8 cellular contexts compared by ENCODE assay signal in the genomic region with DNA sequence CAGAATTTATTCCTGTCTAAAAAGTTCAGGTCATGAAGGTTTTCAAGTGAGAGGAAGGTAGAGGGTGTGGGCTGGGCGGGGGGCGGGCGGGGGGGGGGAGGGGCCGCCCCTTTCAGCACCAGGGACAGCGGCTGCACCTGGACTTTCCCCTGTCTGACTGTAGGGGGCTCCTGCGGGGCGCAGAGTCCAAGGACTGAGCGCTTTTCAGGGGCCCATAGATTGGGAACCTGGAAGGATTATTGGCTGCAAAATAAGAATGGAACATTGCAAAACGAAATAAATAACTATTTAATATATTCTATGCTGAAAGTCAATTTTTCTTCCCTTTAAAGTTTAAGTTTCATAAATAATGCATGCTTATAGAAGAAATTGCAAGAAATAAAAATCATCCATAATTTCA. TPM values are rescaled to one million over a fixed set of nuclear protein-coding genes. Genes with fewer than 3 reads are reported as not detected.
DNase-seq lines count a peak whose midpoint lies in the region; ATAC-seq and TF ChIP-seq lines count a peak whose summit lies in the region.

No MANE protein-coding gene starts in this region.

- no peak for TF ChIP-seq POLR2A in transverse colon (IDR thresholded peaks at IDR 0.05)

- H2AK5ac ChIP-seq in neuronal stem cell (ENCODE audit: low read depth, low read length) = no peak overlapping the region

- TF ChIP-seq EP300 in transverse colon (IDR thresholded peaks at IDR 0.05; ENCODE audit: low read depth) = no peak

- WGBS in transverse colon (ENCODE audit: low coverage in 1 of 2), 2 donors = 2 to 3% methylated on average over 4 to 9 of the region's 9 CpGs
- WGBS in neuronal stem cell (ENCODE audit: extremely low coverage in 2 of 2, insufficient read length in 2 of 2, insufficient replicate concordance in 1 of 2), 2 donors = no CpG with 5 or more reads among the region's 9 CpGs

- H2BK5ac ChIP-seq in neuronal stem cell (ENCODE audit: low read length) = no peak overlapping the region

- H3K14ac ChIP-seq in neuronal stem cell (ENCODE audit: low read length) = no peak overlapping the region

- ATAC-seq in left ventricle myocardium superior (no peak), GM18858 (IDR thresholded peaks at IDR 0.05; ENCODE audit: unreplicated experiment) (no peak)

- POLR2A ChIA-PET in OCI-LY7 (lab: Charles Lee) = no interaction called here

- H3K36me3 ChIP-seq in left ventricle myocardium inferior (no peaks in the 10 kb centered on the region), OCI-LY7 (ENCODE audit: insufficient read depth, low read length) (no peaks in the 10 kb centered on the region), transverse colon (no peaks in the 10 kb centered on the region), neuronal stem cell (replicated peaks in 1 of 2; ENCODE audit: control insufficient read depth in 2 of 2, insufficient read depth in 2 of 2, low read length in 2 of 2) (no peaks in the 10 kb centered on the region)

- no peaks in the 10 kb centered on the region for H3K4me1 ChIP-seq in left ventricle myocardium inferior
- H3K4me1 ChIP-seq in OCI-LY7 (ENCODE audit: insufficient read depth, low read length, poor library complexity, severe bottlenecking) = no peaks in the 10 kb centered on the region
- peaks cover 0 to 4% (median 0%) of the 10 kb centered on the region in 4 donors for H3K4me1 ChIP-seq in transverse colon
- no peaks in the 10 kb centered on the region for H3K4me1 ChIP-seq in neuronal stem cell (ENCODE audit: control insufficient read depth in 2 of 2, insufficient read depth in 1 of 2, low read depth in 1 of 2, low read length in 2 of 2)

- peaks cover 2% of the 10 kb centered on the region for H3K79me1 ChIP-seq in neuronal stem cell (ENCODE audit: low read depth, low read length)

- H3K27me3 ChIP-seq in left ventricle myocardium inferior (ENCODE audit: low read depth) = peaks cover 79% of the 10 kb centered on the region
- peaks cover 4% of the 10 kb centered on the region for H3K27me3 ChIP-seq in transverse colon
- peaks cover 0 to 3% (median 0%) of the 10 kb centered on the region in 3 experiments for H3K27me3 ChIP-seq in neuronal stem cell (ENCODE audit: control insufficient read depth in 3 of 3, insufficient read depth in 3 of 3, low read depth in 1 of 3, low read length in 3 of 3)

- H3K4me3 ChIP-seq in left ventricle myocardium inferior (no peak overlapping the region), OCI-LY7 (ENCODE audit: low read depth, low read length, poor library complexity, severe bottlenecking) (no peak overlapping the region), choroid plexus epithelial cell (ENCODE audit: low read depth, low read length) (no peak overlapping the region), transverse colon (no peak overlapping the region), neuronal stem cell (ENCODE audit: low read length in 2 of 2) (no peak overlapping the region)

- DNase-seq in left ventricle myocardium inferior (no peak), left ventricle myocardium superior (no peak), OCI-LY7 (ENCODE audit: low spot score) (peak; percentile 43), choroid plexus epithelial cell (ENCODE audit: low read depth) (peak; percentile 5), transverse colon (peak; percentile 26), neuronal stem cell (ENCODE audit: low spot score) (no peak), NCI-H187 treated with DMSO at 0.1 percent for 48 hours (lab: John Stamatoyannopoulos, UW) (no peak)

- H4K20me1 ChIP-seq in OCI-LY7 (ENCODE audit: insufficient read depth, low read length) = no peaks in the 10 kb centered on the region

- H2BK120ac ChIP-seq in neuronal stem cell (ENCODE audit: low read depth, low read length) = no peak overlapping the region

- H3K9me3 ChIP-seq in left ventricle myocardium inferior (replicated peaks) (no peaks in the 10 kb centered on the region), OCI-LY7 (ENCODE audit: low read length) (no peaks in the 10 kb centered on the region), transverse colon (no peaks in the 10 kb centered on the region), neuronal stem cell (replicated peaks in 1 of 2; ENCODE audit: control insufficient read depth in 2 of 2, insufficient read depth in 1 of 2, low read depth in 1 of 2, low read length in 2 of 2) (peaks cover 0 to 23% of the 10 kb centered on the region in 2 donors)

- H3K23ac ChIP-seq in neuronal stem cell (ENCODE audit: low read depth, low read length, poor library complexity) = no peak overlapping the region

- H3K27ac ChIP-seq in left ventricle myocardium inferior (replicated peaks) (no peak overlapping the region), OCI-LY7 (ENCODE audit: low read depth, low read length, poor library complexity, severe bottlenecking) (no peak overlapping the region), transverse colon (no peak overlapping the region), neuronal stem cell (replicated peaks; ENCODE audit: low read length) (no peak overlapping the region)

- H4K8ac ChIP-seq in neuronal stem cell (ENCODE audit: low read depth, low read length) = no peak overlapping the region

- no peaks in the 10 kb centered on the region for H3K9me2 ChIP-seq in OCI-LY7 (ENCODE audit: insufficient read depth, low read length)

- peak; percentile 54 for TF ChIP-seq CTCF in left ventricle myocardium inferior (IDR thresholded peaks at IDR 0.05; ENCODE audit: borderline replicate concordance)
- TF ChIP-seq CTCF in OCI-LY7 (conservative IDR thresholded peaks at IDR 0.05; ENCODE audit: low read length) = peak; percentile 60
- peak; percentile 36 for TF ChIP-seq CTCF in choroid plexus epithelial cell (conservative IDR thresholded peaks at IDR 0.05; ENCODE audit: low read depth, low read length)
- peak in 4 of 5 experiments; percentile 26 to 49 (median 41) for TF ChIP-seq CTCF in transverse colon (IDR thresholded peaks at IDR 0.05)

- no peak overlapping the region for H3K9ac ChIP-seq in neuronal stem cell (ENCODE audit: low read depth, low read length, poor library complexity)

- CTCF ChIA-PET in OCI-LY7 (lab: Charles Lee; ENCODE audit: unreplicated experiment) = no interaction called here

- no peak overlapping the region for H3K4ac ChIP-seq in neuronal stem cell (ENCODE audit: low read length)

- BruUV-seq in OCI-LY7 (replicated peaks; lab: Mats Ljungman, UMichigan) = no TSS peak

- H3K79me2 ChIP-seq in OCI-LY7 (ENCODE audit: insufficient read depth, low read depth, low read length) = no peaks in the 10 kb centered on the region

- no peak overlapping the region for H4K91ac ChIP-seq in neuronal stem cell (ENCODE audit: low read depth, low read length, poor library complexity)

- H2BK12ac ChIP-seq in neuronal stem cell (ENCODE audit: low read length) = no peak overlapping the region

- H2AFZ ChIP-seq in OCI-LY7 (ENCODE audit: low read length) (no peak overlapping the region), neuronal stem cell (ENCODE audit: low read length) (no peak overlapping the region)

- H3K4me2 ChIP-seq in OCI-LY7 (ENCODE audit: low read length) (no peak overlapping the region), neuronal stem cell (ENCODE audit: insufficient read depth, low read length, poor library complexity, severe bottlenecking) (no peak overlapping the region)

- H3K18ac ChIP-seq in neuronal stem cell (ENCODE audit: low read length) = no peak overlapping the region

- no peak overlapping the region for H2BK15ac ChIP-seq in neuronal stem cell (ENCODE audit: low read length)

- intact Hi-C loops in left ventricle myocardium inferior (cut with micrococcal nuclease) (no loop called here), left ventricle myocardium superior (cut with micrococcal nuclease) (no loop called here), OCI-LY7 (cut with micrococcal nuclease; ENCODE audit: unreplicated experiment) (no loop called here), transverse colon (cut with DNase I; ENCODE audit: low total_unique reads) (loop anchor here (10.0 kb wide), 1 partner anchor 243 kb away; no protein-coding TSS in a partner anchor)

- in situ Hi-C loops in transverse colon (cut with MboI; ENCODE audit: low pct_ligation_motif_present in 1 of 4, low pct_unique_long_range_greater_than_20kb in 1 of 4, low sequenced_read_pairs in 3 of 4) = loop anchor here (25.0 kb wide), 2 partner anchors 180 to 555 kb away; a partner anchor contains a TSS

RNA-seq across cellular contexts. Expression of a gene that starts 8.9 kb away (rescaled TPM):
- total RNA-seq in left ventricle myocardium inferior (not detected), left ventricle myocardium superior (0.79 TPM), OCI-LY7 (2022) (not detected in 2 replicates), transverse colon (10 to 100 TPM; 12.4 to 22.7 (median 16.2) TPM)
- not detected in 2 replicates for total RNA-seq in OCI-LY7 (2014; rRNA removed; shearing (Covaris generic))
- polyA plus RNA-seq in neuronal stem cell (2013, experiment 1 of 2) = not detected
- not detected for polyA plus RNA-seq in neuronal stem cell (2013, experiment 2 of 2)

RNA-seq across cellular contexts. Expression of a gene that starts 16.8 kb away (rescaled TPM):
- not detected for total RNA-seq in left ventricle myocardium inferior
- not detected for total RNA-seq in left ventricle myocardium superior
- total RNA-seq in OCI-LY7 (2014; rRNA removed; shearing (Covaris generic)) = not detected in 2 replicates
- not detected in 2 replicates for total RNA-seq in OCI-LY7 (2022)
- not detected for total RNA-seq in transverse colon
- polyA plus RNA-seq in neuronal stem cell (2013, experiment 1 of 2) = not detected
- polyA plus RNA-seq in neuronal stem cell (2013, experiment 2 of 2) = not detected

RNA-seq across cellular contexts. Expression of a gene that starts 41.1 kb away (rescaled TPM):
- 3.3 TPM for total RNA-seq in left ventricle myocardium inferior
- total RNA-seq in left ventricle myocardium superior = 3.4 TPM
- 0.09 TPM in 1 of 2 replicates, not detected in the other for total RNA-seq in OCI-LY7 (2014; rRNA removed; shearing (Covaris generic))
- not detected in 2 replicates for total RNA-seq in OCI-LY7 (2022)
- total RNA-seq in transverse colon = 100 to 1,000 TPM; 229 to 406 (median 273) TPM
- not detected for polyA plus RNA-seq in neuronal stem cell (2013, experiment 1 of 2)
- polyA plus RNA-seq in neuronal stem cell (2013, experiment 2 of 2) = not detected

Comparison
In these comparisons a context has a peak if more than half of its experiments do, and no peak if none do; other contexts are left out.
1. DNase-seq: peak in OCI-LY7 (single experiment), choroid plexus epithelial cell (single experiment) and transverse colon (single experiment); none in left ventricle myocardium inferior (single experiment), left ventricle myocardium superior (single experiment), neuronal stem cell (single experiment) and NCI-H187 treated with DMSO at 0.1 percent for 48 hours (single experiment).
2. RNA of a gene that starts 41.1 kb away (total RNA-seq): 229 to 406 TPM in transverse colon; 3.4 TPM in left ventricle myocardium superior (single experiment), 3.3 TPM in left ventricle myocardium inferior (single experiment) and 0.09 TPM in OCI-LY7; every median in the first group is over 10 times any median in the second.
3. Peak in every context shown above with its lines, with median percentiles within 50 percentile points of each other: CTCF ChIP-seq.